Comparison of ENCODE assay signal across 11 cellular contexts in genomic region chr4:56937262-56937661, GRCh38. TPM values are rescaled to one million over a fixed set of nuclear protein-coding genes. Genes with fewer than 3 reads are reported as not detected.
DNase-seq lines count a peak whose midpoint lies in the region; ATAC-seq and TF ChIP-seq lines count a peak whose summit lies in the region.
"Had no signal": no experiment of that assay in that cellular context is flagged by ENCODE, and none has a peak within 500 bp of the region (broad histone marks: within the 10 kb centered on the region; RNA-seq: fewer than 3 reads in every experiment).

No MANE protein-coding gene starts in this region.

- peak overlapping the region; percentile 21 for H3K27ac Mint-ChIP-seq in activated CD8-positive, alpha-beta T cell treated with anti-CD3 and anti-CD28 coated beads for 36 hours
- no peak overlapping the region for H3K27ac Mint-ChIP-seq in activated CD8-positive, alpha-beta T cell treated with anti-CD3 and anti-CD28 coated beads, Interleukin-2, amount 10 ng/mL, durations not matched to agents 7 days and 5 days
- H3K27ac Mint-ChIP-seq in stimulated activated naive B cell treated with anti-CD40 and anti-IgM and Interleukin-4, amounts not matched to agents 10 μg/mL and 1 μg/mL and 100 μg/mL, for 72 hours, result no peak overlapping the region

- H3K4me1 Mint-ChIP-seq in activated CD8-positive, alpha-beta T cell treated with anti-CD3 and anti-CD28 coated beads for 36 hours (ENCODE audit: low read depth), result peaks cover 16% of the 10 kb centered on the region
- H3K4me1 Mint-ChIP-seq in activated CD8-positive, alpha-beta T cell treated with anti-CD3 and anti-CD28 coated beads, Interleukin-2, amount 10 ng/mL, durations not matched to agents 7 days and 5 days (ENCODE audit: low read depth), result peaks cover 4% of the 10 kb centered on the region
- H3K4me1 Mint-ChIP-seq in stimulated activated naive B cell treated with anti-CD40 and anti-IgM and Interleukin-4, amounts not matched to agents 10 μg/mL and 1 μg/mL and 100 μg/mL, for 72 hours, result no peaks in the 10 kb centered on the region

- DNase-seq in activated CD8-positive, alpha-beta T cell treated with anti-CD3 and anti-CD28 coated beads for 36 hours, result no peak
- DNase-seq in activated CD8-positive, alpha-beta T cell treated with anti-CD3 and anti-CD28 coated beads, Interleukin-2, amount 10 ng/mL, durations not matched to agents 7 days and 5 days, result no peak
- DNase-seq in RWPE1 (ENCODE audit: low spot score), result peak; percentile 78
- peak; percentile 95 for DNase-seq in epithelial cell of esophagus (ENCODE audit: low read depth)
- DNase-seq in renal cortical epithelial cell (ENCODE audit: low read depth), result peak; percentile 41
- no peak for DNase-seq in G401 (ENCODE audit: low spot score)
- no peak for DNase-seq in stimulated activated naive B cell treated with anti-CD40 and anti-IgM and Interleukin-4, amounts not matched to agents 10 μg/mL and 1 μg/mL and 100 μg/mL, for 72 hours
- DNase-seq: activated effector memory CD4-positive, alpha-beta T cell treated with Interleukin-2 at 50 U/mL for 16 hours; GF-D8; NCI-H1048 had no signal

- in situ Hi-C loops in G401 (cut with HindIII; ENCODE audit: low sequenced_read_pairs), result no loop called here

- ATAC-seq in activated CD8-positive, alpha-beta T cell treated with anti-CD3 and anti-CD28 coated beads for 36 hours, result no peak
- no peak for ATAC-seq in activated CD8-positive, alpha-beta T cell treated with anti-CD3 and anti-CD28 coated beads, Interleukin-2, amount 10 ng/mL, durations not matched to agents 7 days and 5 days
- no peak for ATAC-seq in GM18870 (IDR thresholded peaks at IDR 0.05; ENCODE audit: unreplicated experiment)
- ATAC-seq in stimulated activated naive B cell treated with anti-CD40 and anti-IgM and Interleukin-4, amounts not matched to agents 10 μg/mL and 1 μg/mL and 100 μg/mL, for 72 hours (replicated peaks), result no peak

- no peak overlapping the region for H3K4me3 Mint-ChIP-seq in activated CD8-positive, alpha-beta T cell treated with anti-CD3 and anti-CD28 coated beads for 36 hours
- no peak overlapping the region for H3K4me3 Mint-ChIP-seq in activated CD8-positive, alpha-beta T cell treated with anti-CD3 and anti-CD28 coated beads, Interleukin-2, amount 10 ng/mL, durations not matched to agents 7 days and 5 days
- H3K4me3 Mint-ChIP-seq in stimulated activated naive B cell treated with anti-CD40 and anti-IgM and Interleukin-4, amounts not matched to agents 10 μg/mL and 1 μg/mL and 100 μg/mL, for 72 hours, result no peak overlapping the region

- POLR2A ChIA-PET in activated CD8-positive, alpha-beta T cell treated with anti-CD3 and anti-CD28 coated beads for 36 hours (lab: Charles Lee), result no interaction called here
- POLR2A ChIA-PET in activated CD8-positive, alpha-beta T cell treated with anti-CD3 and anti-CD28 coated beads, Interleukin-2, amount 10 ng/mL, durations not matched to agents 7 days and 5 days (lab: Charles Lee), result no interaction called here
- POLR2A ChIA-PET in RWPE1 (lab: Yijun Ruan, JAX; ENCODE audit: low non-redundant PET), result no interaction called here

- no peak overlapping the region for H3K4me3 ChIP-seq in epithelial cell of esophagus (ENCODE audit: low read length)

- CTCF ChIA-PET in activated CD8-positive, alpha-beta T cell treated with anti-CD3 and anti-CD28 coated beads for 36 hours (lab: Charles Lee), result no interaction called here
- CTCF ChIA-PET in activated CD8-positive, alpha-beta T cell treated with anti-CD3 and anti-CD28 coated beads, Interleukin-2, amount 10 ng/mL, durations not matched to agents 7 days and 5 days (lab: Charles Lee), result no interaction called here
- CTCF ChIA-PET in RWPE1 (lab: Yijun Ruan, JAX), result interaction anchor here (0.7 kb wide), 1 partner anchor 92 kb away, joined by 5 read pairs; no protein-coding TSS in a partner anchor

- peaks cover 18% of the 10 kb centered on the region for H3K36me3 Mint-ChIP-seq in activated CD8-positive, alpha-beta T cell treated with anti-CD3 and anti-CD28 coated beads for 36 hours (ENCODE audit: low read depth)
- peaks cover 25% of the 10 kb centered on the region for H3K36me3 Mint-ChIP-seq in activated CD8-positive, alpha-beta T cell treated with anti-CD3 and anti-CD28 coated beads, Interleukin-2, amount 10 ng/mL, durations not matched to agents 7 days and 5 days (ENCODE audit: low read depth)
- peaks cover 19 to 23% of the 10 kb centered on the region in 2 donors for H3K36me3 Mint-ChIP-seq in stimulated activated naive B cell treated with anti-CD40 and anti-IgM and Interleukin-4, amounts not matched to agents 10 μg/mL and 1 μg/mL and 100 μg/mL, for 72 hours

- no peak for TF ChIP-seq CTCF in activated CD8-positive, alpha-beta T cell treated with anti-CD3 and anti-CD28 coated beads for 36 hours (IDR thresholded peaks at IDR 0.05)
- no peak for TF ChIP-seq CTCF in RWPE1 (conservative IDR thresholded peaks at IDR 0.05; ENCODE audit: low read depth)
- no peak for TF ChIP-seq CTCF in epithelial cell of esophagus (IDR thresholded peaks at IDR 0.05; ENCODE audit: insufficient read depth, low read depth, low read length, missing control alignments)

- H3K27me3 Mint-ChIP-seq in activated CD8-positive, alpha-beta T cell treated with anti-CD3 and anti-CD28 coated beads for 36 hours, result no peaks in the 10 kb centered on the region
- no peaks in the 10 kb centered on the region for H3K27me3 Mint-ChIP-seq in activated CD8-positive, alpha-beta T cell treated with anti-CD3 and anti-CD28 coated beads, Interleukin-2, amount 10 ng/mL, durations not matched to agents 7 days and 5 days (ENCODE audit: low read depth)
- no peaks in the 10 kb centered on the region for H3K27me3 Mint-ChIP-seq in stimulated activated naive B cell treated with anti-CD40 and anti-IgM and Interleukin-4, amounts not matched to agents 10 μg/mL and 1 μg/mL and 100 μg/mL, for 72 hours

- H3K27ac ChIP-seq in RWPE1, result peak overlapping the region; percentile 83

- H3K9me3 Mint-ChIP-seq in activated CD8-positive, alpha-beta T cell treated with anti-CD3 and anti-CD28 coated beads for 36 hours, result no peaks in the 10 kb centered on the region
- no peaks in the 10 kb centered on the region for H3K9me3 Mint-ChIP-seq in activated CD8-positive, alpha-beta T cell treated with anti-CD3 and anti-CD28 coated beads, Interleukin-2, amount 10 ng/mL, durations not matched to agents 7 days and 5 days (ENCODE audit: insufficient read depth)
- no peaks in the 10 kb centered on the region for H3K9me3 Mint-ChIP-seq in stimulated activated naive B cell treated with anti-CD40 and anti-IgM and Interleukin-4, amounts not matched to agents 10 μg/mL and 1 μg/mL and 100 μg/mL, for 72 hours

- intact Hi-C loops in activated CD8-positive, alpha-beta T cell treated with anti-CD3 and anti-CD28 coated beads for 36 hours (cut with micrococcal nuclease), result no loop called here

RNA-seq across cellular contexts. Expression of gene REST, which starts 29.6 kb away (rescaled TPM):
- total RNA-seq in activated CD8-positive, alpha-beta T cell treated with anti-CD3 and anti-CD28 coated beads for 36 hours, result 10 to 100 TPM; 41.0 to 41.2 TPM
- 10 to 100 TPM; 45.1 to 46.1 TPM for total RNA-seq in activated CD8-positive, alpha-beta T cell treated with anti-CD3 and anti-CD28 coated beads, Interleukin-2, amount 10 ng/mL, durations not matched to agents 7 days and 5 days
- 32.5 and 71.8 TPM in 2 replicates for total RNA-seq in renal cortical epithelial cell
- total RNA-seq in G401 (2014; rRNA removed; shearing (Covaris generic)), result 13.2 and 28.2 TPM in 2 replicates

RNA-seq across cellular contexts. Expression of gene NOA1, which starts 40.1 kb away (rescaled TPM):
- 10 to 100 TPM; 32.1 to 32.4 TPM for total RNA-seq in activated CD8-positive, alpha-beta T cell treated with anti-CD3 and anti-CD28 coated beads for 36 hours
- 10 to 100 TPM; 19.1 to 21.9 TPM for total RNA-seq in activated CD8-positive, alpha-beta T cell treated with anti-CD3 and anti-CD28 coated beads, Interleukin-2, amount 10 ng/mL, durations not matched to agents 7 days and 5 days
- 18.9 and 22.4 TPM in 2 replicates for total RNA-seq in renal cortical epithelial cell
- total RNA-seq in G401 (2014; rRNA removed; shearing (Covaris generic)), result 21.0 and 23.7 TPM in 2 replicates

RNA-seq across cellular contexts. Expression of gene POLR2B, which starts 41.4 kb away (rescaled TPM):
- total RNA-seq in activated CD8-positive, alpha-beta T cell treated with anti-CD3 and anti-CD28 coated beads for 36 hours, result 100 to 1,000 TPM; 119 TPM
- 100 to 1,000 TPM; 121 to 122 TPM for total RNA-seq in activated CD8-positive, alpha-beta T cell treated with anti-CD3 and anti-CD28 coated beads, Interleukin-2, amount 10 ng/mL, durations not matched to agents 7 days and 5 days
- 132 and 153 TPM in 2 replicates for total RNA-seq in renal cortical epithelial cell
- total RNA-seq in G401 (2014; rRNA removed; shearing (Covaris generic)), result 164 and 230 TPM in 2 replicates

Comparison
In these comparisons a context has a peak if more than half of its experiments do, and no peak if none do; other contexts are left out.
1. DNase-seq: peak in RWPE1 (single experiment), epithelial cell of esophagus (single experiment) and renal cortical epithelial cell (single experiment); none in activated CD8-positive, alpha-beta T cell treated with anti-CD3 and anti-CD28 coated beads for 36 hours (single experiment), activated CD8-positive, alpha-beta T cell treated with anti-CD3 and anti-CD28 coated beads, Interleukin-2, amount 10 ng/mL, durations not matched to agents 7 days and 5 days (single experiment), G401 (single experiment) and stimulated activated naive B cell treated with anti-CD40 and anti-IgM and Interleukin-4, amounts not matched to agents 10 μg/mL and 1 μg/mL and 100 μg/mL, for 72 hours (single experiment).